ENCODE assay signal across 8 cellular contexts in the genomic region with DNA sequence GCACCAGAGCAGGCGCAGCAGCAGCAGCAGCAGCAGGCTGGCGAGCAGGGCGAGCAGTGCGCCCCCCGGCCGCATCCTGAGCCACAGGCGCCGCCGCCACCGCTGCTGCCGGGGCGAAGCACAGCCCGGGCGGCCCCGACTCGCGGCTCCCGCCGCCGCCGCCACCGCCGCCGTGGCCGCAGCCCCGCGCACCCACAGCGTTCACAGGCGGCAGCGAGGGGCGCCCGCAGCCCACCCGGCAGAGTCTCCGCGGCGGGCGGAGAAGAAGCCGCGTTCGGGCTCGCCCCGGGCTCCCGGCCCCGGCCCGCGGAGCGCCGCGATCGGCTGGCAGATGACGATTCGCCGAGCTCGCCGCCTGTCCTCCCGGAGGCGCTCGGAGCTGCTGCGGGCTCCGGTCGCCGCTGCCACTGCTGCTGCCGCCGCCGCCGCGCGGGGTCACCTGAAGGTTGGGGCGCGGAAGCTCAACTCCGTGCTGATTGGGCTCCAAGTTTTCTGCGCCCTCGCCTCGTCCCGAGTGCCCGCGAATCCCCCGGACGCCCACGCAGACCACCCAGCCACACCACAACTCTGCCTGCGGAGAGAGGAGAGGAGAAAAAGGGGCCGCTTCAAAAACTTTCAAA. TPM values are rescaled to one million over a fixed set of nuclear protein-coding genes. Genes with fewer than 3 reads are reported as not detected.
DNase-seq lines count a peak whose midpoint lies in the region; ATAC-seq and TF ChIP-seq lines count a peak whose summit lies in the region.

A gene with protein sequence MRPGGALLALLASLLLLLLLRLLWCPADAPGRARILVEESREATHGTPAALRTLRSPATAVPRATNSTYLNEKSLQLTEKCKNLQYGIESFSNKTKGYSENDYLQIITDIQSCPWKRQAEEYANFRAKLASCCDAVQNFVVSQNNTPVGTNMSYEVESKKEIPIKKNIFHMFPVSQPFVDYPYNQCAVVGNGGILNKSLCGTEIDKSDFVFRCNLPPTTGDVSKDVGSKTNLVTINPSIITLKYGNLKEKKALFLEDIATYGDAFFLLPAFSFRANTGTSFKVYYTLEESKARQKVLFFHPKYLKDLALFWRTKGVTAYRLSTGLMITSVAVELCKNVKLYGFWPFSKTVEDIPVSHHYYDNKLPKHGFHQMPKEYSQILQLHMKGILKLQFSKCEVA (minus strand): TSS at position 415 of the 620 bp plus-strand sequence. CDS start 340 bp downstream, at position 75.

- peak; percentile 69 for ATAC-seq in GM19397 (IDR thresholded peaks at IDR 0.05; ENCODE audit: unreplicated experiment)
- peak; percentile 70 to 76 (median 75) for ATAC-seq in natural killer cell

- no peak within 1 kb of the TSS for H3K27ac Mint-ChIP-seq in IgD-negative memory B cell
- H3K27ac Mint-ChIP-seq in natural killer cell: peak within 1 kb of the TSS; percentile 87 to 94

- H3K4me3 Mint-ChIP-seq in IgD-negative memory B cell (peak within 1 kb of the TSS; percentile 55 to 84 (median 68)), natural killer cell (peak within 1 kb of the TSS; percentile 93)

- H3K27me3 Mint-ChIP-seq in IgD-negative memory B cell (peaks cover 36% of the 10 kb centered on the region), natural killer cell (ENCODE audit: low read depth in 2 of 2) (no peaks in the 10 kb centered on the region)

- H3K4me1 ChIP-seq in esophagus muscularis mucosa (peaks cover 6 to 21% (median 18%) of the 10 kb centered on the region in 4 donors), thyroid gland (peaks cover 8 to 13% of the 10 kb centered on the region in 2 donors)

- TF ChIP-seq CTCF in esophagus muscularis mucosa (IDR thresholded peaks at IDR 0.05): no peak
- peak; percentile 11 for TF ChIP-seq CTCF in natural killer cell (IDR thresholded peaks at IDR 0.05)
- no peak for TF ChIP-seq CTCF in thyroid gland (IDR thresholded peaks at IDR 0.05)

- WGBS in esophagus muscularis mucosa: 30% methylated on average over 2 of the region's 82 CpGs
- 5 to 6% methylated on average over 9 to 12 of the region's 82 CpGs for WGBS in thyroid gland, 2 donors

- H3K36me3 ChIP-seq in esophagus muscularis mucosa (peaks cover 0 to 9% (median 0%) of the 10 kb centered on the region in 4 donors), thyroid gland (no peaks in the 10 kb centered on the region)

- H3K27me3 ChIP-seq in esophagus muscularis mucosa: peaks cover 0 to 50% (median 28%) of the 10 kb centered on the region in 4 donors
- H3K27me3 ChIP-seq in thyroid gland: no peaks in the 10 kb centered on the region

- DNase-seq in Ammon's horn (ENCODE audit: low spot score): peak; percentile 14
- peak; percentile 76 for DNase-seq in activated CD8-positive, alpha-beta memory T cell treated with anti-CD3 and anti-CD28 coated beads, Interleukin-2, amount 50 U/mL, for 48 hours
- no peak for DNase-seq in esophagus muscularis mucosa (ENCODE audit: extremely low spot score)
- DNase-seq in natural killer cell: peak; percentile 68
- peak; percentile 11 to 31 for DNase-seq in thyroid gland
- no peak for DNase-seq in hippocampal formation (lab: John Stamatoyannopoulos, UW)

- H3K9me3 ChIP-seq in esophagus muscularis mucosa (peaks cover 0 to 12% (median 10%) of the 10 kb centered on the region in 4 donors), thyroid gland (no peaks in the 10 kb centered on the region)

- TF ChIP-seq POLR2A in esophagus muscularis mucosa (IDR thresholded peaks at IDR 0.05; ENCODE audit: low read depth): no peak
- no peak for TF ChIP-seq POLR2A in thyroid gland (IDR thresholded peaks at IDR 0.05)

- H3K4me1 Mint-ChIP-seq in IgD-negative memory B cell: peaks cover 5 to 16% (median 11%) of the 10 kb centered on the region in 3 donors
- H3K4me1 Mint-ChIP-seq in natural killer cell: peaks cover 35 to 38% of the 10 kb centered on the region in 2 donors

- no peak for TF ChIP-seq EP300 in esophagus muscularis mucosa (IDR thresholded peaks at IDR 0.05)

- H3K4me3 ChIP-seq in esophagus muscularis mucosa: peak within 1 kb of the TSS; percentile 46 to 60 (median 50)
- peak within 1 kb of the TSS in 1 of 3 donors; percentile 26 for H3K4me3 ChIP-seq in thyroid gland (replicated peaks in 1 of 3)

- H3K27ac ChIP-seq in esophagus muscularis mucosa (replicated peaks in 1 of 4) (peak within 1 kb of the TSS in 1 of 4 donors; percentile 4), thyroid gland (no peak within 1 kb of the TSS)

- H3K9me3 Mint-ChIP-seq in IgD-negative memory B cell: peaks cover 2 to 12% (median 9%) of the 10 kb centered on the region in 3 donors
- H3K9me3 Mint-ChIP-seq in natural killer cell: peaks cover 0 to 2% of the 10 kb centered on the region in 2 donors

- intact Hi-C loops in esophagus muscularis mucosa (cut with DNase I): no loop called here
- intact Hi-C loops in natural killer cell (cut with micrococcal nuclease): loop anchor here (10.0 kb wide), 1 partner anchor 429 kb away; no protein-coding TSS in a partner anchor
- intact Hi-C loops in thyroid gland (cut with DNase I): no loop called here

- H3K36me3 Mint-ChIP-seq in IgD-negative memory B cell: no peaks in the 10 kb centered on the region
- peaks cover 17% of the 10 kb centered on the region for H3K36me3 Mint-ChIP-seq in natural killer cell

RNA-seq across cellular contexts. Expression of the gene that starts here (rescaled TPM):
- polyA plus RNA-seq in IgD-negative memory B cell: not detected
- total RNA-seq in esophagus muscularis mucosa: 1 to 10 TPM; 1.2 to 1.8 (median 1.3) TPM
- 10 to 100 TPM; 12.2 to 19.7 (median 12.5) TPM for total RNA-seq in natural killer cell
- total RNA-seq in thyroid gland: 1 to 10 TPM in 3 of 4 donors, under 1 TPM in 1; 0.45 to 5.6 (median 1.5) TPM

Comparison
In these comparisons a context has a peak if more than half of its experiments do, and no peak if none do; other contexts are left out.
1. DNase-seq: peak in Ammon's horn (single experiment), activated CD8-positive, alpha-beta memory T cell treated with anti-CD3 and anti-CD28 coated beads, Interleukin-2, amount 50 U/mL, for 48 hours (single experiment), natural killer cell (single experiment) and thyroid gland (2 of 2); none in esophagus muscularis mucosa (single experiment) and hippocampal formation (0 of 2).
2. H3K27ac Mint-ChIP-seq: peak in natural killer cell (2 of 2); none in IgD-negative memory B cell (0 of 3).